In the genomic region with DNA sequence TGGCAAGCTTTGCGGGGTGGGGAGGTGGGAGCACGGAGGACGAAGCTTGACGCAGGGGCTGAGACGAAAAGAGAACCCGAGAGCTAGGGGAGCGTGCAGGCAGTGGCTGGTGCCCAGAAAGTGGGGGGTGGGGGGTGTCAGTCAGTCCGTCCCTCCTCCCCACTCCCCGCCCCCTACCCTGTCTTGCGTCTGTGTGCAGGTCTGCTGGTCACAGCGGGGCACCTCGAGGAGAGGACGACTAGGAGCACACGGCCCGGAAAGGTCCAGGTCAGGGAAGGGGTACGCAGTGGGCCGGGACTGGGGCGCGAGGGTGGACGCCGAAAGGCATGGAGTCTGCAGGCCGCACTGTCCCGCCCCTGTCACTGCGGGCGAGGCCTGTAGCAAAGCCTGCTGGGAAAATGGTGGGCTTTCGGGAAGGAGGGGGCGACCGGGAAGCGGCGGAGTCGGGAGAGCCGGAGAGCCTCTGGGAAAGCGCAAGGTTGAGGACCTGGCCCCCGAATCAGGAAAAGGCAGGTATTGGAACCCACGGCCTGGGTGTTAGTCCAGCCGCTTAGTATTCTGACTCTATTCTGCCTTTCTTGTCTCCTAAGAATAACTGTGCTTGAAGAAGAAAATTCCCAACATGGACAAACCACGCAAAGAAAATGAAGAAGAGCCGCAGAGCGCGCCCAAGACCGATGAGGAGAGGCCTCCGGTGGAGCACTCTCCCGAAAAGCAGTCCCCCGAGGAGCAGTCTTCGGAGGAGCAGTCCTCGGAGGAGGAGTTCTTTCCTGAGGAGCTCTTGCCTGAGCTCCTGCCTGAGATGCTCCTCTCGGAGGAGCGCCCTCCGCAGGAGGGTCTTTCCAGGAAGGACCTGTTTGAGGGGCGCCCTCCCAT, we compare ENCODE assay signal across 1 cellular context.
TF ChIP-seq lines count a peak whose summit lies in the region.

No MANE protein-coding gene starts in this region.

TF ChIP-seq in K562, 482 proteins besides CTCF, POLR2A, EP300 and RAD21 (continued from another document):
- TF ChIP-seq PTRF (tag; IDR thresholded peaks at IDR 0.05): no peak
- TF ChIP-seq ATF1 (CRISPR knock-in tag; IDR thresholded peaks at IDR 0.05): no peak
- no peak for TF ChIP-seq ATF1 (tag; IDR thresholded peaks at IDR 0.05)
- no peak for TF ChIP-seq RBBP5 (IDR thresholded peaks at IDR 0.05; ENCODE audit: borderline replicate concordance, insufficient read depth, low read length, poor library complexity, severe bottlenecking)
- TF ChIP-seq NCOA6 (IDR thresholded peaks at IDR 0.05): no peak
- TF ChIP-seq LCOR (CRISPR knock-in tag; IDR thresholded peaks at IDR 0.05): 0 out of 2 replicates have a peak, but pooled peaks have one; percentile 25
- TF ChIP-seq GATAD2B (IDR thresholded peaks at IDR 0.05; ENCODE audit: borderline replicate concordance): no peak
- no peak for TF ChIP-seq HNRNPL (IDR thresholded peaks at IDR 0.05; ENCODE audit: low read depth, low read length)
- TF ChIP-seq TCF3 (CRISPR knock-in tag; IDR thresholded peaks at IDR 0.05): no peak
- TF ChIP-seq SPI1 (IDR thresholded peaks at IDR 0.05; ENCODE audit: borderline replicate concordance, low read depth, low read length): no peak
- no peak for TF ChIP-seq RBM17 (IDR thresholded peaks at IDR 0.05; ENCODE audit: borderline replicate concordance, low read depth, low read length)
- TF ChIP-seq MAZ (CRISPR knock-in tag; conservative IDR thresholded peaks at IDR 0.05 in 1 of 2, IDR thresholded peaks at IDR 0.05 in 1 of 2): 0 out of 4 replicates have a peak, but pooled peaks of 1 of the 2 experiments have one; percentile 33
- TF ChIP-seq L3MBTL2 (IDR thresholded peaks at IDR 0.05): peak; percentile 14; the same call in 1 of the 2 replicates
- no peak for TF ChIP-seq SMARCA4 (IDR thresholded peaks at IDR 0.05)
- TF ChIP-seq RBFOX2 (IDR thresholded peaks at IDR 0.05; ENCODE audit: low read depth, low read length): peak; percentile 64
- no peak for TF ChIP-seq CCAR2 (IDR thresholded peaks at IDR 0.05; ENCODE audit: low read depth, low read length)
- TF ChIP-seq YY1 (IDR thresholded peaks at IDR 0.05; ENCODE audit: borderline replicate concordance in 1 of 3, control insufficient read depth in 1 of 3, extremely low read depth in 1 of 3, insufficient read depth in 3 of 3, insufficient read length in 1 of 3, insufficient replicate concordance in 2 of 3, low read depth in 1 of 3, low read length in 2 of 3): no peak
